ENCODE assay signal across 1 cellular context in genomic region chr19:18379803-18380747, GRCh38.
TF ChIP-seq lines count a peak whose summit lies in the region.

No MANE protein-coding gene starts in this region.

TF ChIP-seq in HepG2, 621 proteins besides CTCF, POLR2A, EP300 and RAD21 (continued from another document and continues in another):
- TF ChIP-seq, protein P1, sequence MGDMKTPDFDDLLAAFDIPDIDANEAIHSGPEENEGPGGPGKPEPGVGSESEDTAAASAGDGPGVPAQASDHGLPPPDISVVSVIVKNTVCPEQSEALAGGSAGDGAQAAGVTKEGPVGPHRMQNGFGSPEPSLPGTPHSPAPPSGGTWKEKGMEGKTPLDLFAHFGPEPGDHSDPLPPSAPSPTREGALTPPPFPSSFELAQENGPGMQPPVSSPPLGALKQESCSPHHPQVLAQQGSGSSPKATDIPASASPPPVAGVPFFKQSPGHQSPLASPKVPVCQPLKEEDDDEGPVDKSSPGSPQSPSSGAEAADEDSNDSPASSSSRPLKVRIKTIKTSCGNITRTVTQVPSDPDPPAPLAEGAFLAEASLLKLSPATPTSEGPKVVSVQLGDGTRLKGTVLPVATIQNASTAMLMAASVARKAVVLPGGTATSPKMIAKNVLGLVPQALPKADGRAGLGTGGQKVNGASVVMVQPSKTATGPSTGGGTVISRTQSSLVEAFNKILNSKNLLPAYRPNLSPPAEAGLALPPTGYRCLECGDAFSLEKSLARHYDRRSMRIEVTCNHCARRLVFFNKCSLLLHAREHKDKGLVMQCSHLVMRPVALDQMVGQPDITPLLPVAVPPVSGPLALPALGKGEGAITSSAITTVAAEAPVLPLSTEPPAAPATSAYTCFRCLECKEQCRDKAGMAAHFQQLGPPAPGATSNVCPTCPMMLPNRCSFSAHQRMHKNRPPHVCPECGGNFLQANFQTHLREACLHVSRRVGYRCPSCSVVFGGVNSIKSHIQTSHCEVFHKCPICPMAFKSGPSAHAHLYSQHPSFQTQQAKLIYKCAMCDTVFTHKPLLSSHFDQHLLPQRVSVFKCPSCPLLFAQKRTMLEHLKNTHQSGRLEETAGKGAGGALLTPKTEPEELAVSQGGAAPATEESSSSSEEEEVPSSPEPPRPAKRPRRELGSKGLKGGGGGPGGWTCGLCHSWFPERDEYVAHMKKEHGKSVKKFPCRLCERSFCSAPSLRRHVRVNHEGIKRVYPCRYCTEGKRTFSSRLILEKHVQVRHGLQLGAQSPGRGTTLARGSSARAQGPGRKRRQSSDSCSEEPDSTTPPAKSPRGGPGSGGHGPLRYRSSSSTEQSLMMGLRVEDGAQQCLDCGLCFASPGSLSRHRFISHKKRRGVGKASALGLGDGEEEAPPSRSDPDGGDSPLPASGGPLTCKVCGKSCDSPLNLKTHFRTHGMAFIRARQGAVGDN (CRISPR knock-in tag; IDR thresholded peaks at IDR 0.05): peak; percentile 100
- peak; percentile 98 for TF ChIP-seq ARNTL (CRISPR knock-in tag; IDR thresholded peaks at IDR 0.05)
- TF ChIP-seq ZNF432 (CRISPR knock-in tag; IDR thresholded peaks at IDR 0.05; ENCODE audit: borderline replicate concordance): no peak
- no peak for TF ChIP-seq PCBP1 (IDR thresholded peaks at IDR 0.05; ENCODE audit: borderline replicate concordance, low read depth, low read length)
- peak; percentile 89 for TF ChIP-seq DNMT1 (CRISPR knock-in tag; IDR thresholded peaks at IDR 0.05)
- peak; percentile 94 for TF ChIP-seq MIXL1 (CRISPR knock-in tag; IDR thresholded peaks at IDR 0.05)
- TF ChIP-seq ZNF124 (CRISPR knock-in tag; IDR thresholded peaks at IDR 0.05): peak; percentile 26; the same call in 1 of the 2 replicates
- TF ChIP-seq ZNF446 (CRISPR knock-in tag; IDR thresholded peaks at IDR 0.05): no peak
- no peak for TF ChIP-seq GTF2F1 (IDR thresholded peaks at IDR 0.05; ENCODE audit: low read length)
- no peak for TF ChIP-seq ZNF326 (CRISPR knock-in tag; IDR thresholded peaks at IDR 0.05; ENCODE audit: borderline replicate concordance)
- peak; percentile 97 for TF ChIP-seq ZNF746 (CRISPR knock-in tag; IDR thresholded peaks at IDR 0.05)
- TF ChIP-seq, protein P2, sequence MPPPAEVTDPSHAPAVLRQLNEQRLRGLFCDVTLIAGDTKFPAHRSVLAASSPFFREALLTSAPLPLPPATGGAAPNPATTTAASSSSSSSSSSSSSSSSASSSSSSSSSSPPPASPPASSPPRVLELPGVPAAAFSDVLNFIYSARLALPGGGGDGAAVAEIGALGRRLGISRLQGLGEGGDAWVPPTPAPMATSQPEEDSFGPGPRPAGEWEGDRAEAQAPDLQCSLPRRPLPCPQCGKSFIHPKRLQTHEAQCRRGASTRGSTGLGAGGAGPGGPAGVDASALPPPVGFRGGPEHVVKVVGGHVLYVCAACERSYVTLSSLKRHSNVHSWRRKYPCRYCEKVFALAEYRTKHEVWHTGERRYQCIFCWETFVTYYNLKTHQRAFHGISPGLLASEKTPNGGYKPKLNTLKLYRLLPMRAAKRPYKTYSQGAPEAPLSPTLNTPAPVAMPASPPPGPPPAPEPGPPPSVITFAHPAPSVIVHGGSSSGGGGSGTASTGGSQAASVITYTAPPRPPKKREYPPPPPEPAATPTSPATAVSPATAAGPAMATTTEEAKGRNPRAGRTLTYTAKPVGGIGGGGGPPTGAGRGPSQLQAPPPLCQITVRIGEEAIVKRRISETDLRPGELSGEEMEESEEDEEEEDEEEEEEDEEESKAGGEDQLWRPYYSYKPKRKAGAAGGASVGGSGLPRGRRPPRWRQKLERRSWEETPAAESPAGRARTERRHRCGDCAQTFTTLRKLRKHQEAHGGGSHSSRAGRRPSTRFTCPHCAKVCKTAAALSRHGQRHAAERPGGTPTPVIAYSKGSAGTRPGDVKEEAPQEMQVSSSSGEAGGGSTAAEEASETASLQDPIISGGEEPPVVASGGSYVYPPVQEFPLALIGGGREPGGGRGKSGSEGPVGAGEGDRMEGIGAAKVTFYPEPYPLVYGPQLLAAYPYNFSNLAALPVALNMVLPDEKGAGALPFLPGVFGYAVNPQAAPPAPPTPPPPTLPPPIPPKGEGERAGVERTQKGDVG (CRISPR knock-in tag; IDR thresholded peaks at IDR 0.05; ENCODE audit: borderline replicate concordance): peak; percentile 97
- no peak for TF ChIP-seq SOX6 (IDR thresholded peaks at IDR 0.05)
- TF ChIP-seq SOX6 (CRISPR knock-in tag; IDR thresholded peaks at IDR 0.05): peak; percentile 100
- TF ChIP-seq JUND (CRISPR knock-in tag; IDR thresholded peaks at IDR 0.05): peak; percentile 95
- TF ChIP-seq ZNF24 (IDR thresholded peaks at IDR 0.05): no peak
- 0 out of 2 replicates have a peak, but pooled peaks have one; percentile 26 for TF ChIP-seq GTF3A (CRISPR knock-in tag; conservative IDR thresholded peaks at IDR 0.05)
- TF ChIP-seq NPAS2 (CRISPR knock-in tag; IDR thresholded peaks at IDR 0.05; ENCODE audit: borderline replicate concordance): no peak
- TF ChIP-seq ZNF337 (CRISPR knock-in tag; IDR thresholded peaks at IDR 0.05; ENCODE audit: borderline replicate concordance, low read depth): peak; percentile 85; the same call in 1 of the 2 replicates
- no peak for TF ChIP-seq ZMYM2 (CRISPR knock-in tag; IDR thresholded peaks at IDR 0.05)
- TF ChIP-seq, protein P3, sequence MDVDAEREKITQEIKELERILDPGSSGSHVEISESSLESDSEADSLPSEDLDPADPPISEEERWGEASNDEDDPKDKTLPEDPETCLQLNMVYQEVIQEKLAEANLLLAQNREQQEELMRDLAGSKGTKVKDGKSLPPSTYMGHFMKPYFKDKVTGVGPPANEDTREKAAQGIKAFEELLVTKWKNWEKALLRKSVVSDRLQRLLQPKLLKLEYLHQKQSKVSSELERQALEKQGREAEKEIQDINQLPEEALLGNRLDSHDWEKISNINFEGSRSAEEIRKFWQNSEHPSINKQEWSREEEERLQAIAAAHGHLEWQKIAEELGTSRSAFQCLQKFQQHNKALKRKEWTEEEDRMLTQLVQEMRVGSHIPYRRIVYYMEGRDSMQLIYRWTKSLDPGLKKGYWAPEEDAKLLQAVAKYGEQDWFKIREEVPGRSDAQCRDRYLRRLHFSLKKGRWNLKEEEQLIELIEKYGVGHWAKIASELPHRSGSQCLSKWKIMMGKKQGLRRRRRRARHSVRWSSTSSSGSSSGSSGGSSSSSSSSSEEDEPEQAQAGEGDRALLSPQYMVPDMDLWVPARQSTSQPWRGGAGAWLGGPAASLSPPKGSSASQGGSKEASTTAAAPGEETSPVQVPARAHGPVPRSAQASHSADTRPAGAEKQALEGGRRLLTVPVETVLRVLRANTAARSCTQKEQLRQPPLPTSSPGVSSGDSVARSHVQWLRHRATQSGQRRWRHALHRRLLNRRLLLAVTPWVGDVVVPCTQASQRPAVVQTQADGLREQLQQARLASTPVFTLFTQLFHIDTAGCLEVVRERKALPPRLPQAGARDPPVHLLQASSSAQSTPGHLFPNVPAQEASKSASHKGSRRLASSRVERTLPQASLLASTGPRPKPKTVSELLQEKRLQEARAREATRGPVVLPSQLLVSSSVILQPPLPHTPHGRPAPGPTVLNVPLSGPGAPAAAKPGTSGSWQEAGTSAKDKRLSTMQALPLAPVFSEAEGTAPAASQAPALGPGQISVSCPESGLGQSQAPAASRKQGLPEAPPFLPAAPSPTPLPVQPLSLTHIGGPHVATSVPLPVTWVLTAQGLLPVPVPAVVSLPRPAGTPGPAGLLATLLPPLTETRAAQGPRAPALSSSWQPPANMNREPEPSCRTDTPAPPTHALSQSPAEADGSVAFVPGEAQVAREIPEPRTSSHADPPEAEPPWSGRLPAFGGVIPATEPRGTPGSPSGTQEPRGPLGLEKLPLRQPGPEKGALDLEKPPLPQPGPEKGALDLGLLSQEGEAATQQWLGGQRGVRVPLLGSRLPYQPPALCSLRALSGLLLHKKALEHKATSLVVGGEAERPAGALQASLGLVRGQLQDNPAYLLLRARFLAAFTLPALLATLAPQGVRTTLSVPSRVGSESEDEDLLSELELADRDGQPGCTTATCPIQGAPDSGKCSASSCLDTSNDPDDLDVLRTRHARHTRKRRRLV (CRISPR knock-in tag; IDR thresholded peaks at IDR 0.05): peak; percentile 71; the same call in 1 of the 2 replicates
- TF ChIP-seq JDP2 (CRISPR knock-in tag; IDR thresholded peaks at IDR 0.05; ENCODE audit: borderline replicate concordance): no peak
- peak; percentile 40; the same call in 1 of the 2 replicates for TF ChIP-seq MAFF (IDR thresholded peaks at IDR 0.05; ENCODE audit: low read depth, low read length)
- no peak for TF ChIP-seq ZNF724P (CRISPR knock-in tag; IDR thresholded peaks at IDR 0.05; ENCODE audit: borderline replicate concordance)
- peak; percentile 98 for TF ChIP-seq ZNF350 (CRISPR knock-in tag; IDR thresholded peaks at IDR 0.05; ENCODE audit: borderline replicate concordance, low read depth)
- TF ChIP-seq, protein P4, sequence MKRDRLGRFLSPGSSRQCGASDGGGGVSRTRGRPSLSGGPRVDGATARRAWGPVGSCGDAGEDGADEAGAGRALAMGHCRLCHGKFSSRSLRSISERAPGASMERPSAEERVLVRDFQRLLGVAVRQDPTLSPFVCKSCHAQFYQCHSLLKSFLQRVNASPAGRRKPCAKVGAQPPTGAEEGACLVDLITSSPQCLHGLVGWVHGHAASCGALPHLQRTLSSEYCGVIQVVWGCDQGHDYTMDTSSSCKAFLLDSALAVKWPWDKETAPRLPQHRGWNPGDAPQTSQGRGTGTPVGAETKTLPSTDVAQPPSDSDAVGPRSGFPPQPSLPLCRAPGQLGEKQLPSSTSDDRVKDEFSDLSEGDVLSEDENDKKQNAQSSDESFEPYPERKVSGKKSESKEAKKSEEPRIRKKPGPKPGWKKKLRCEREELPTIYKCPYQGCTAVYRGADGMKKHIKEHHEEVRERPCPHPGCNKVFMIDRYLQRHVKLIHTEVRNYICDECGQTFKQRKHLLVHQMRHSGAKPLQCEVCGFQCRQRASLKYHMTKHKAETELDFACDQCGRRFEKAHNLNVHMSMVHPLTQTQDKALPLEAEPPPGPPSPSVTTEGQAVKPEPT (CRISPR knock-in tag; IDR thresholded peaks at IDR 0.05; ENCODE audit: low read depth): no peak; the same call in 1 of the 2 replicates
- TF ChIP-seq EZH2 (conservative IDR thresholded peaks at IDR 0.05; ENCODE audit: low read depth, low read length): no peak
- TF ChIP-seq MAF1 (CRISPR knock-in tag; IDR thresholded peaks at IDR 0.05; ENCODE audit: borderline replicate concordance): no peak
- TF ChIP-seq SIN3B (IDR thresholded peaks at IDR 0.05; ENCODE audit: low read length): no peak
- TF ChIP-seq RFX1 (IDR thresholded peaks at IDR 0.05): no peak
- TF ChIP-seq CBX5 (CRISPR knock-in tag; IDR thresholded peaks at IDR 0.05; ENCODE audit: borderline replicate concordance): peak; percentile 68; the same call in 1 of the 2 replicates
- TF ChIP-seq ZBTB21 (CRISPR knock-in tag; IDR thresholded peaks at IDR 0.05): peak; percentile 99
- TF ChIP-seq MNT (IDR thresholded peaks at IDR 0.05): 0 out of 2 replicates have a peak, but pooled peaks have one; percentile 32
- TF ChIP-seq ZNF572 (CRISPR knock-in tag; IDR thresholded peaks at IDR 0.05): no peak; the same call in 1 of the 2 replicates
- no peak for TF ChIP-seq ZNF773 (CRISPR knock-in tag; IDR thresholded peaks at IDR 0.05; ENCODE audit: borderline replicate concordance)
- peak; percentile 99 for TF ChIP-seq HDAC1 (CRISPR knock-in tag; IDR thresholded peaks at IDR 0.05)
- no peak; the same call in 1 of the 2 replicates for TF ChIP-seq ZNF598 (CRISPR knock-in tag; IDR thresholded peaks at IDR 0.05; ENCODE audit: borderline replicate concordance)
- no peak for TF ChIP-seq ZNF225 (CRISPR knock-in tag; IDR thresholded peaks at IDR 0.05)
- no peak for TF ChIP-seq SMAD9 (CRISPR knock-in tag; IDR thresholded peaks at IDR 0.05)
- no peak for TF ChIP-seq ZNF235 (CRISPR knock-in tag; IDR thresholded peaks at IDR 0.05; ENCODE audit: borderline replicate concordance)
- TF ChIP-seq GATAD1 (CRISPR knock-in tag; IDR thresholded peaks at IDR 0.05): peak; percentile 70
- TF ChIP-seq ZBTB14 (CRISPR knock-in tag; IDR thresholded peaks at IDR 0.05): no peak; the same call in 1 of the 2 replicates
- TF ChIP-seq MAFK (conservative IDR thresholded peaks at IDR 0.05 in 1 of 2, IDR thresholded peaks at IDR 0.05 in 1 of 2; ENCODE audit: low read length in 2 of 2): peak; percentile 17 to 29; a peak in 1 of 4 replicates
- TF ChIP-seq STAT6 (CRISPR knock-in tag; IDR thresholded peaks at IDR 0.05; ENCODE audit: borderline replicate concordance): peak; percentile 99
- TF ChIP-seq NCOA1 (CRISPR knock-in tag; IDR thresholded peaks at IDR 0.05): peak; percentile 97
- peak; percentile 76; the same call in 1 of the 2 replicates for TF ChIP-seq WIZ (CRISPR knock-in tag; IDR thresholded peaks at IDR 0.05)
- TF ChIP-seq ZNF546 (CRISPR knock-in tag; conservative IDR thresholded peaks at IDR 0.05): 0 out of 2 replicates have a peak, but pooled peaks have one; percentile 75
